ENCODE assay signal across 1 cellular context in the genomic region with DNA sequence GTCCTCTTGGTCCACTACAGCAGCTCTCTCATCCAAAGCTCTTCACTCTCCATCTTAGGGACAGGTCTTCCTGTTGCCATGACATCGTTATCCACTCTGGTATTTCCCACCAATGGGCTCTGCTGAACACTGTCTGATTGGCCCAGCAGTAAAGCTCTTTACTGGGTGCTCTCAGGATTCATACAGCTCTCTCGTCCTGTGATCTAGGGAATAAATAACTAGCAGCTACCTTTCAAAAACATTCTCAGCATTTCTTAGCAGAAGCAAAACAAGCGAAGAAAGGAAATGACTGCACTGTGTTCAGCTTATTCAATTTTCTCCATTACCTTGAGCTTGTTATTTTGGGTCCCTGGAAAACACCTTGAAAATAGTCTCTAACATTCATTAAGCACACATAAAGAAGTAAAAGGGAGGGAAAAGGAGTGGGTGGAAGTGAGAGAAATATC.
TF ChIP-seq lines count a peak whose summit lies in the region.

No MANE protein-coding gene starts in this region.

TF ChIP-seq in GM12878, 131 proteins besides CTCF, POLR2A, EP300 and RAD21 (continued from another document and continues in another):
- TF ChIP-seq, protein P1, sequence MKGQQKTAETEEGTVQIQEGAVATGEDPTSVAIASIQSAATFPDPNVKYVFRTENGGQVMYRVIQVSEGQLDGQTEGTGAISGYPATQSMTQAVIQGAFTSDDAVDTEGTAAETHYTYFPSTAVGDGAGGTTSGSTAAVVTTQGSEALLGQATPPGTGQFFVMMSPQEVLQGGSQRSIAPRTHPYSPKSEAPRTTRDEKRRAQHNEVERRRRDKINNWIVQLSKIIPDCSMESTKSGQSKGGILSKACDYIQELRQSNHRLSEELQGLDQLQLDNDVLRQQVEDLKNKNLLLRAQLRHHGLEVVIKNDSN (IDR thresholded peaks at IDR 0.05; ENCODE audit: borderline replicate concordance, extremely low read length, insufficient read depth, low read depth, low read length), result no peak
- TF ChIP-seq MTA3 (IDR thresholded peaks at IDR 0.05; ENCODE audit: borderline replicate concordance, low read length), result no peak; the same call in 1 of the 2 replicates
- TF ChIP-seq FOXM1 (IDR thresholded peaks at IDR 0.05; ENCODE audit: low read depth, low read length), result peak; percentile 71; the same call in 1 of the 2 replicates
- TF ChIP-seq ZNF622 (IDR thresholded peaks at IDR 0.05), result no peak
- TF ChIP-seq, protein P2, sequence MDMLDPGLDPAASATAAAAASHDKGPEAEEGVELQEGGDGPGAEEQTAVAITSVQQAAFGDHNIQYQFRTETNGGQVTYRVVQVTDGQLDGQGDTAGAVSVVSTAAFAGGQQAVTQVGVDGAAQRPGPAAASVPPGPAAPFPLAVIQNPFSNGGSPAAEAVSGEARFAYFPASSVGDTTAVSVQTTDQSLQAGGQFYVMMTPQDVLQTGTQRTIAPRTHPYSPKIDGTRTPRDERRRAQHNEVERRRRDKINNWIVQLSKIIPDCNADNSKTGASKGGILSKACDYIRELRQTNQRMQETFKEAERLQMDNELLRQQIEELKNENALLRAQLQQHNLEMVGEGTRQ (IDR thresholded peaks at IDR 0.05; ENCODE audit: borderline replicate concordance, low read depth, low read length), result no peak
- TF ChIP-seq EGR1 (IDR thresholded peaks at IDR 0.05; ENCODE audit: borderline replicate concordance in 1 of 2, low read depth in 2 of 2, low read length in 2 of 2), result peak in 1 of 2 experiments; percentile 19; a peak in 1 of 3 replicates
- no peak for TF ChIP-seq HDAC2 (IDR thresholded peaks at IDR 0.05)
- TF ChIP-seq, protein P3, sequence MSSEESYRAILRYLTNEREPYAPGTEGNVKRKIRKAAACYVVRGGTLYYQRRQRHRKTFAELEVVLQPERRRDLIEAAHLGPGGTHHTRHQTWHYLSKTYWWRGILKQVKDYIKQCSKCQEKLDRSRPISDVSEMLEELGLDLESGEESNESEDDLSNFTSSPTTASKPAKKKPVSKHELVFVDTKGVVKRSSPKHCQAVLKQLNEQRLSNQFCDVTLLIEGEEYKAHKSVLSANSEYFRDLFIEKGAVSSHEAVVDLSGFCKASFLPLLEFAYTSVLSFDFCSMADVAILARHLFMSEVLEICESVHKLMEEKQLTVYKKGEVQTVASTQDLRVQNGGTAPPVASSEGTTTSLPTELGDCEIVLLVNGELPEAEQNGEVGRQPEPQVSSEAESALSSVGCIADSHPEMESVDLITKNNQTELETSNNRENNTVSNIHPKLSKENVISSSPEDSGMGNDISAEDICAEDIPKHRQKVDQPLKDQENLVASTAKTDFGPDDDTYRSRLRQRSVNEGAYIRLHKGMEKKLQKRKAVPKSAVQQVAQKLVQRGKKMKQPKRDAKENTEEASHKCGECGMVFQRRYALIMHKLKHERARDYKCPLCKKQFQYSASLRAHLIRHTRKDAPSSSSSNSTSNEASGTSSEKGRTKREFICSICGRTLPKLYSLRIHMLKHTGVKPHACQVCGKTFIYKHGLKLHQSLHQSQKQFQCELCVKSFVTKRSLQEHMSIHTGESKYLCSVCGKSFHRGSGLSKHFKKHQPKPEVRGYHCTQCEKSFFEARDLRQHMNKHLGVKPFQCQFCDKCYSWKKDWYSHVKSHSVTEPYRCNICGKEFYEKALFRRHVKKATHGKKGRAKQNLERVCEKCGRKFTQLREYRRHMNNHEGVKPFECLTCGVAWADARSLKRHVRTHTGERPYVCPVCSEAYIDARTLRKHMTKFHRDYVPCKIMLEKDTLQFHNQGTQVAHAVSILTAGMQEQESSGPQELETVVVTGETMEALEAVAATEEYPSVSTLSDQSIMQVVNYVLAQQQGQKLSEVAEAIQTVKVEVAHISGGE (CRISPR knock-in tag; IDR thresholded peaks at IDR 0.05), result no peak
- 0 out of 2 replicates have a peak, but pooled peaks have one; percentile 42 for TF ChIP-seq CREB1 (IDR thresholded peaks at IDR 0.05; ENCODE audit: low read depth)
- no peak for TF ChIP-seq ZNF274 (IDR thresholded peaks at IDR 0.05; ENCODE audit: insufficient read depth, insufficient read length)
- peak; percentile 14 for TF ChIP-seq DPF2 (IDR thresholded peaks at IDR 0.05)
- no peak for TF ChIP-seq SUPT20H (IDR thresholded peaks at IDR 0.05; ENCODE audit: borderline replicate concordance, control insufficient read depth, low read depth, low read length)
- 0 out of 2 replicates have a peak, but pooled peaks have one; percentile 33 for TF ChIP-seq RUNX3 (IDR thresholded peaks at IDR 0.05; ENCODE audit: low read length)
- TF ChIP-seq ZSCAN29 (IDR thresholded peaks at IDR 0.05), result no peak
- TF ChIP-seq MEF2A (IDR thresholded peaks at IDR 0.05; ENCODE audit: insufficient read depth, low read depth, low read length), result peak; percentile 60; the same call in 1 of the 2 replicates
- TF ChIP-seq BRCA1 (IDR thresholded peaks at IDR 0.05; ENCODE audit: low read depth, low read length), result no peak
- no peak for TF ChIP-seq SP1 (IDR thresholded peaks at IDR 0.05; ENCODE audit: low read depth, low read length)
- TF ChIP-seq SMC3 (IDR thresholded peaks at IDR 0.05; ENCODE audit: borderline replicate concordance, low read length), result no peak
- TF ChIP-seq NRF1 (conservative IDR thresholded peaks at IDR 0.05; ENCODE audit: low read depth, low read length), result no peak
- TF ChIP-seq, protein P4, sequence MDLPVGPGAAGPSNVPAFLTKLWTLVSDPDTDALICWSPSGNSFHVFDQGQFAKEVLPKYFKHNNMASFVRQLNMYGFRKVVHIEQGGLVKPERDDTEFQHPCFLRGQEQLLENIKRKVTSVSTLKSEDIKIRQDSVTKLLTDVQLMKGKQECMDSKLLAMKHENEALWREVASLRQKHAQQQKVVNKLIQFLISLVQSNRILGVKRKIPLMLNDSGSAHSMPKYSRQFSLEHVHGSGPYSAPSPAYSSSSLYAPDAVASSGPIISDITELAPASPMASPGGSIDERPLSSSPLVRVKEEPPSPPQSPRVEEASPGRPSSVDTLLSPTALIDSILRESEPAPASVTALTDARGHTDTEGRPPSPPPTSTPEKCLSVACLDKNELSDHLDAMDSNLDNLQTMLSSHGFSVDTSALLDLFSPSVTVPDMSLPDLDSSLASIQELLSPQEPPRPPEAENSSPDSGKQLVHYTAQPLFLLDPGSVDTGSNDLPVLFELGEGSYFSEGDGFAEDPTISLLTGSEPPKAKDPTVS (IDR thresholded peaks at IDR 0.05; ENCODE audit: low read depth, low read length), result no peak
- no peak for TF ChIP-seq ZNF207 (IDR thresholded peaks at IDR 0.05; ENCODE audit: borderline replicate concordance)
- no peak; the same call in 1 of the 2 replicates for TF ChIP-seq BMI1 (IDR thresholded peaks at IDR 0.05; ENCODE audit: borderline replicate concordance)
- TF ChIP-seq, protein P5, sequence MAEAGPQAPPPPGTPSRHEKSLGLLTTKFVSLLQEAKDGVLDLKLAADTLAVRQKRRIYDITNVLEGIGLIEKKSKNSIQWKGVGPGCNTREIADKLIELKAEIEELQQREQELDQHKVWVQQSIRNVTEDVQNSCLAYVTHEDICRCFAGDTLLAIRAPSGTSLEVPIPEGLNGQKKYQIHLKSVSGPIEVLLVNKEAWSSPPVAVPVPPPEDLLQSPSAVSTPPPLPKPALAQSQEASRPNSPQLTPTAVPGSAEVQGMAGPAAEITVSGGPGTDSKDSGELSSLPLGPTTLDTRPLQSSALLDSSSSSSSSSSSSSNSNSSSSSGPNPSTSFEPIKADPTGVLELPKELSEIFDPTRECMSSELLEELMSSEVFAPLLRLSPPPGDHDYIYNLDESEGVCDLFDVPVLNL (IDR thresholded peaks at IDR 0.05; ENCODE audit: low read depth, low read length), result no peak
- TF ChIP-seq, protein P6, sequence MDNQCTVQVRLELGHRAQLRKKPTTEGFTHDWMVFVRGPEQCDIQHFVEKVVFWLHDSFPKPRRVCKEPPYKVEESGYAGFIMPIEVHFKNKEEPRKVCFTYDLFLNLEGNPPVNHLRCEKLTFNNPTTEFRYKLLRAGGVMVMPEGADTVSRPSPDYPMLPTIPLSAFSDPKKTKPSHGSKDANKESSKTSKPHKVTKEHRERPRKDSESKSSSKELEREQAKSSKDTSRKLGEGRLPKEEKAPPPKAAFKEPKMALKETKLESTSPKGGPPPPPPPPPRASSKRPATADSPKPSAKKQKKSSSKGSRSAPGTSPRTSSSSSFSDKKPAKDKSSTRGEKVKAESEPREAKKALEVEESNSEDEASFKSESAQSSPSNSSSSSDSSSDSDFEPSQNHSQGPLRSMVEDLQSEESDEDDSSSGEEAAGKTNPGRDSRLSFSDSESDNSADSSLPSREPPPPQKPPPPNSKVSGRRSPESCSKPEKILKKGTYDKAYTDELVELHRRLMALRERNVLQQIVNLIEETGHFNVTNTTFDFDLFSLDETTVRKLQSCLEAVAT (IDR thresholded peaks at IDR 0.05), result no peak
- no peak for TF ChIP-seq STAT1 (conservative IDR thresholded peaks at IDR 0.05)
- TF ChIP-seq HDAC6 (IDR thresholded peaks at IDR 0.05; ENCODE audit: unreplicated experiment), result no peak
- no peak for TF ChIP-seq MXI1 (IDR thresholded peaks at IDR 0.05; ENCODE audit: low read depth, low read length)
- no peak for TF ChIP-seq SMARCA5 (IDR thresholded peaks at IDR 0.05)
- TF ChIP-seq EED (IDR thresholded peaks at IDR 0.05; ENCODE audit: low read depth), result 0 out of 2 replicates have a peak, but pooled peaks have one; percentile 17
- TF ChIP-seq TAF1 (IDR thresholded peaks at IDR 0.05; ENCODE audit: borderline replicate concordance, low read depth, low read length), result no peak
- no peak for TF ChIP-seq BHLHE40 (IDR thresholded peaks at IDR 0.05; ENCODE audit: borderline replicate concordance in 1 of 2, low read depth in 2 of 2, low read length in 1 of 2)
- TF ChIP-seq, protein P7, sequence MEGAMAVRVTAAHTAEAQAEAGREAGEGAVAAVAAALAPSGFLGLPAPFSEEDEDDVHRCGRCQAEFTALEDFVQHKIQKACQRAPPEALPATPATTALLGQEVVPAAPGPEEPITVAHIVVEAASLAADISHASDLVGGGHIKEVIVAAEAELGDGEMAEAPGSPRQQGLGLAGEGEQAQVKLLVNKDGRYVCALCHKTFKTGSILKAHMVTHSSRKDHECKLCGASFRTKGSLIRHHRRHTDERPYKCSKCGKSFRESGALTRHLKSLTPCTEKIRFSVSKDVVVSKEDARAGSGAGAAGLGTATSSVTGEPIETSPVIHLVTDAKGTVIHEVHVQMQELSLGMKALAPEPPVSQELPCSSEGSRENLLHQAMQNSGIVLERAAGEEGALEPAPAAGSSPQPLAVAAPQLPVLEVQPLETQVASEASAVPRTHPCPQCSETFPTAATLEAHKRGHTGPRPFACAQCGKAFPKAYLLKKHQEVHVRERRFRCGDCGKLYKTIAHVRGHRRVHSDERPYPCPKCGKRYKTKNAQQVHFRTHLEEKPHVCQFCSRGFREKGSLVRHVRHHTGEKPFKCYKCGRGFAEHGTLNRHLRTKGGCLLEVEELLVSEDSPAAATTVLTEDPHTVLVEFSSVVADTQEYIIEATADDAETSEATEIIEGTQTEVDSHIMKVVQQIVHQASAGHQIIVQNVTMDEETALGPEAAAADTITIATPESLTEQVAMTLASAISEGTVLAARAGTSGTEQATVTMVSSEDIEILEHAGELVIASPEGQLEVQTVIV (IDR thresholded peaks at IDR 0.05; ENCODE audit: borderline replicate concordance, partially characterized antibody), result no peak
- TF ChIP-seq JUND (IDR thresholded peaks at IDR 0.05; ENCODE audit: low read depth, low read length), result no peak
- TF ChIP-seq, protein P8, sequence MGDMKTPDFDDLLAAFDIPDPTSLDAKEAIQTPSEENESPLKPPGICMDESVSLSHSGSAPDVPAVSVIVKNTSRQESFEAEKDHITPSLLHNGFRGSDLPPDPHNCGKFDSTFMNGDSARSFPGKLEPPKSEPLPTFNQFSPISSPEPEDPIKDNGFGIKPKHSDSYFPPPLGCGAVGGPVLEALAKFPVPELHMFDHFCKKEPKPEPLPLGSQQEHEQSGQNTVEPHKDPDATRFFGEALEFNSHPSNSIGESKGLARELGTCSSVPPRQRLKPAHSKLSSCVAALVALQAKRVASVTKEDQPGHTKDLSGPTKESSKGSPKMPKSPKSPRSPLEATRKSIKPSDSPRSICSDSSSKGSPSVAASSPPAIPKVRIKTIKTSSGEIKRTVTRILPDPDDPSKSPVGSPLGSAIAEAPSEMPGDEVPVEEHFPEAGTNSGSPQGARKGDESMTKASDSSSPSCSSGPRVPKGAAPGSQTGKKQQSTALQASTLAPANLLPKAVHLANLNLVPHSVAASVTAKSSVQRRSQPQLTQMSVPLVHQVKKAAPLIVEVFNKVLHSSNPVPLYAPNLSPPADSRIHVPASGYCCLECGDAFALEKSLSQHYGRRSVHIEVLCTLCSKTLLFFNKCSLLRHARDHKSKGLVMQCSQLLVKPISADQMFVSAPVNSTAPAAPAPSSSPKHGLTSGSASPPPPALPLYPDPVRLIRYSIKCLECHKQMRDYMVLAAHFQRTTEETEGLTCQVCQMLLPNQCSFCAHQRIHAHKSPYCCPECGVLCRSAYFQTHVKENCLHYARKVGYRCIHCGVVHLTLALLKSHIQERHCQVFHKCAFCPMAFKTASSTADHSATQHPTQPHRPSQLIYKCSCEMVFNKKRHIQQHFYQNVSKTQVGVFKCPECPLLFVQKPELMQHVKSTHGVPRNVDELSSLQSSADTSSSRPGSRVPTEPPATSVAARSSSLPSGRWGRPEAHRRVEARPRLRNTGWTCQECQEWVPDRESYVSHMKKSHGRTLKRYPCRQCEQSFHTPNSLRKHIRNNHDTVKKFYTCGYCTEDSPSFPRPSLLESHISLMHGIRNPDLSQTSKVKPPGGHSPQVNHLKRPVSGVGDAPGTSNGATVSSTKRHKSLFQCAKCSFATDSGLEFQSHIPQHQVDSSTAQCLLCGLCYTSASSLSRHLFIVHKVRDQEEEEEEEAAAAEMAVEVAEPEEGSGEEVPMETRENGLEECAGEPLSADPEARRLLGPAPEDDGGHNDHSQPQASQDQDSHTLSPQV (IDR thresholded peaks at IDR 0.05), result no peak
- TF ChIP-seq SIX5 (IDR thresholded peaks at IDR 0.05; ENCODE audit: low read depth, low read length, severe bottlenecking), result no peak
- TF ChIP-seq, protein P9, sequence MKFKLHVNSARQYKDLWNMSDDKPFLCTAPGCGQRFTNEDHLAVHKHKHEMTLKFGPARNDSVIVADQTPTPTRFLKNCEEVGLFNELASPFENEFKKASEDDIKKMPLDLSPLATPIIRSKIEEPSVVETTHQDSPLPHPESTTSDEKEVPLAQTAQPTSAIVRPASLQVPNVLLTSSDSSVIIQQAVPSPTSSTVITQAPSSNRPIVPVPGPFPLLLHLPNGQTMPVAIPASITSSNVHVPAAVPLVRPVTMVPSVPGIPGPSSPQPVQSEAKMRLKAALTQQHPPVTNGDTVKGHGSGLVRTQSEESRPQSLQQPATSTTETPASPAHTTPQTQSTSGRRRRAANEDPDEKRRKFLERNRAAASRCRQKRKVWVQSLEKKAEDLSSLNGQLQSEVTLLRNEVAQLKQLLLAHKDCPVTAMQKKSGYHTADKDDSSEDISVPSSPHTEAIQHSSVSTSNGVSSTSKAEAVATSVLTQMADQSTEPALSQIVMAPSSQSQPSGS (IDR thresholded peaks at IDR 0.05; ENCODE audit: low read length), result peak; percentile 64
- no peak for TF ChIP-seq PML (IDR thresholded peaks at IDR 0.05; ENCODE audit: low read length)
- TF ChIP-seq STAT3 (IDR thresholded peaks at IDR 0.05; ENCODE audit: low read depth, low read length), result no peak
- TF ChIP-seq, protein P10, sequence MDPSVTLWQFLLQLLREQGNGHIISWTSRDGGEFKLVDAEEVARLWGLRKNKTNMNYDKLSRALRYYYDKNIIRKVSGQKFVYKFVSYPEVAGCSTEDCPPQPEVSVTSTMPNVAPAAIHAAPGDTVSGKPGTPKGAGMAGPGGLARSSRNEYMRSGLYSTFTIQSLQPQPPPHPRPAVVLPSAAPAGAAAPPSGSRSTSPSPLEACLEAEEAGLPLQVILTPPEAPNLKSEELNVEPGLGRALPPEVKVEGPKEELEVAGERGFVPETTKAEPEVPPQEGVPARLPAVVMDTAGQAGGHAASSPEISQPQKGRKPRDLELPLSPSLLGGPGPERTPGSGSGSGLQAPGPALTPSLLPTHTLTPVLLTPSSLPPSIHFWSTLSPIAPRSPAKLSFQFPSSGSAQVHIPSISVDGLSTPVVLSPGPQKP (IDR thresholded peaks at IDR 0.05; ENCODE audit: low read depth, low read length), result no peak
- TF ChIP-seq ASH2L (IDR thresholded peaks at IDR 0.05; ENCODE audit: borderline replicate concordance, low read depth), result no peak
- TF ChIP-seq GATAD2B (conservative IDR thresholded peaks at IDR 0.05; ENCODE audit: low read depth), result no peak
